ENCODE assay signal across 27 cellular contexts in genomic region chr21:46145840-46146691, GRCh38. TPM values are rescaled to one million over a fixed set of nuclear protein-coding genes. Genes with fewer than 3 reads are reported as not detected.
DNase-seq lines count a peak whose midpoint lies in the region; ATAC-seq, FAIRE-seq and TF ChIP-seq lines count a peak whose summit lies in the region.
"Had no signal": no experiment of that assay in that cellular context is flagged by ENCODE, and none has a peak within 500 bp of the region (broad histone marks: within the 10 kb centered on the region; RNA-seq: fewer than 3 reads in every experiment).

No MANE protein-coding gene starts in this region.

- H3K4me1 Mint-ChIP-seq in chondrocyte (ENCODE audit: low read depth) (peaks cover 10% of the 10 kb centered on the region), neural progenitor cell (peaks cover 21% of the 10 kb centered on the region), type B pancreatic cell (ENCODE audit: unreplicated experiment) (peaks cover 22% of the 10 kb centered on the region)

- intact Hi-C loops in left cardiac atrium (cut with DNase I) = loop anchor here in 1 of 2 donors (10.0 kb wide), 1 partner anchor 109 kb away; no protein-coding TSS in a partner anchor

- H3K27me3 Mint-ChIP-seq in chondrocyte (ENCODE audit: low read depth) (peaks cover 2% of the 10 kb centered on the region), neural progenitor cell (ENCODE audit: insufficient read depth, low read depth) (peaks cover 8% of the 10 kb centered on the region), type B pancreatic cell (peaks cover 18% of the 10 kb centered on the region)

- no peak for TF ChIP-seq CTCF in right atrium auricular region (IDR thresholded peaks at IDR 0.05)
- TF ChIP-seq CTCF in chondrocyte (IDR thresholded peaks at IDR 0.05) = no peak
- no peak for TF ChIP-seq CTCF in neural progenitor cell (IDR thresholded peaks at IDR 0.05)
- no peak for TF ChIP-seq CTCF in type B pancreatic cell (conservative IDR thresholded peaks at IDR 0.05)

- peak; percentile 22 for DNase-seq in left cardiac atrium
- DNase-seq in right atrium auricular region (ENCODE audit: low spot score) = no peak
- peak; percentile 89 for DNase-seq in chondrocyte (ENCODE audit: low spot score)
- DNase-seq in neural progenitor cell (ENCODE audit: low spot score) = no peak
- DNase-seq in type B pancreatic cell (ENCODE audit: extremely low spot score, unreplicated experiment) = no peak
- DNase-seq in NCI-H2196 treated with DMSO at 0.1 percent for 48 hours (lab: John Stamatoyannopoulos, UW; ENCODE audit: unreplicated experiment) = no peak
- DNase-seq in H54 (ENCODE audit: insufficient read length, low spot score) = no peak
- DNase-seq: activated CD4-positive, alpha-beta T cell treated with anti-CD3 and anti-CD28 coated beads, Interleukin-2, amount 50 U/mL, for 1 hour; activated CD8-positive, alpha-beta memory T cell treated with anti-CD3 and anti-CD28 coated beads, Interleukin-2, amount 50 U/mL, for 4 hours; activated effector memory CD4-positive, alpha-beta T cell treated with Interleukin-2 at 50 U/mL for 16 hours; brain microvascular endothelial cell; Calu3; colonic mucosa; esophagus squamous epithelium; GM23248; kidney glomerular epithelial cell; midbrain; NCI-H1105 treated with DMSO at 0.1 percent for 48 hours; NCI-H2081 treated with DMSO at 0.1 percent for 48 hours; stimulated activated CD4-positive, alpha-beta T cell treated with anti-CD3 and anti-CD28 coated beads, Interleukin-4, amount 100 ng/mL, for 24 hours had no signal

- H3K4me1 ChIP-seq in right atrium auricular region (peaks cover 0 to 6% of the 10 kb centered on the region in 2 donors), neural progenitor cell (peaks cover under 1% of the 10 kb centered on the region)
- H3K4me1 ChIP-seq: A549, colonic mucosa, Peyer's patch had no signal

- no peaks in the 10 kb centered on the region for H3K79me2 ChIP-seq in neural progenitor cell (ENCODE audit: low read depth)

- H3K9ac ChIP-seq in neural progenitor cell = no peak overlapping the region
- H3K9ac ChIP-seq: GM23248 had no signal

- H3K9me3 Mint-ChIP-seq in chondrocyte (ENCODE audit: low read depth) (no peaks in the 10 kb centered on the region), neural progenitor cell (peaks cover 2% of the 10 kb centered on the region), type B pancreatic cell (no peaks in the 10 kb centered on the region)
- H3K9me3 Mint-ChIP-seq: T-helper 1 cell treated with Interleukin-12 subunit alpha and Interleukin-12 subunit beta and Interleukin-4 antibody, amounts not matched to agents 30 μg/mL and 1 μg/mL, for 36 hours had no signal

- FAIRE-seq in H54 (lab: Jason Lieb, UNC) = no peak
- FAIRE-seq: A549 had no signal

- no peak overlapping the region for H3K27ac Mint-ChIP-seq in chondrocyte (ENCODE audit: unreplicated experiment)
- H3K27ac Mint-ChIP-seq in neural progenitor cell = peak overlapping the region; percentile 75
- H3K27ac Mint-ChIP-seq in type B pancreatic cell = peak overlapping the region; percentile 42
- H3K27ac Mint-ChIP-seq: endodermal cell; T-helper 1 cell treated with Interleukin-12 subunit alpha and Interleukin-12 subunit beta and Interleukin-4 antibody, amounts not matched to agents 30 μg/mL and 1 μg/mL, for 36 hours had no signal

- no peak overlapping the region for H3K4me3 ChIP-seq in right atrium auricular region
- H3K4me3 ChIP-seq in neural progenitor cell = no peak overlapping the region
- H3K4me3 ChIP-seq: A549, colonic mucosa, esophagus squamous epithelium, GM23248, Peyer's patch, upper lobe of left lung had no signal

- no peaks in the 10 kb centered on the region for H3K36me3 ChIP-seq in right atrium auricular region
- H3K36me3 ChIP-seq in neural progenitor cell = no peaks in the 10 kb centered on the region
- H3K36me3 ChIP-seq: brain microvascular endothelial cell, colonic mucosa, esophagus squamous epithelium, Peyer's patch, upper lobe of left lung had no signal

- H3K27me3 ChIP-seq in right atrium auricular region = no peaks in the 10 kb centered on the region
- H3K27me3 ChIP-seq in neural progenitor cell = peaks cover 24% of the 10 kb centered on the region
- H3K27me3 ChIP-seq: brain microvascular endothelial cell, colonic mucosa, Peyer's patch, upper lobe of left lung had no signal

- H3K27ac ChIP-seq in right atrium auricular region (no peak overlapping the region), neural progenitor cell (no peak overlapping the region)
- H3K27ac ChIP-seq: A549, brain microvascular endothelial cell, colonic mucosa, esophagus squamous epithelium, GM23248, Peyer's patch, upper lobe of left lung had no signal

- no peaks in the 10 kb centered on the region for H4K20me1 ChIP-seq in neural progenitor cell (ENCODE audit: low read depth)

- ATAC-seq in left cardiac atrium (no peak), HG02678 (IDR thresholded peaks at IDR 0.05; ENCODE audit: unreplicated experiment) (no peak)
- ATAC-seq: A549 had no signal

- H3K36me3 Mint-ChIP-seq in chondrocyte (ENCODE audit: low read depth) = peaks cover 2% of the 10 kb centered on the region
- H3K36me3 Mint-ChIP-seq in neural progenitor cell = no peaks in the 10 kb centered on the region
- H3K36me3 Mint-ChIP-seq in type B pancreatic cell = peaks cover 3% of the 10 kb centered on the region

- no peak for TF ChIP-seq POLR2A in H54 (IDR thresholded peaks at IDR 0.05; ENCODE audit: low read depth, low read length)

- H3K4me3 Mint-ChIP-seq in chondrocyte (ENCODE audit: unreplicated experiment) (no peak overlapping the region), neural progenitor cell (no peak overlapping the region), type B pancreatic cell (peak overlapping the region; percentile 10)
- H3K4me3 Mint-ChIP-seq: endodermal cell; T-helper 1 cell treated with Interleukin-12 subunit alpha and Interleukin-12 subunit beta and Interleukin-4 antibody, amounts not matched to agents 30 μg/mL and 1 μg/mL, for 36 hours had no signal

- H3K9me3 ChIP-seq in right atrium auricular region = no peaks in the 10 kb centered on the region
- H3K9me3 ChIP-seq in neural progenitor cell (ENCODE audit: low read depth) = no peaks in the 10 kb centered on the region
- H3K9me3 ChIP-seq: A549, colonic mucosa, esophagus squamous epithelium, Peyer's patch, upper lobe of left lung had no signal

- peaks cover 11% of the 10 kb centered on the region for H3F3A ChIP-seq in neural progenitor cell (ENCODE audit: low read depth)

- H2AFZ ChIP-seq in neural progenitor cell (replicated peaks) = no peak overlapping the region
- H2AFZ ChIP-seq: GM23248 had no signal

- H3K4me2 ChIP-seq in neural progenitor cell = no peak overlapping the region
- H3K4me2 ChIP-seq: A549 had no signal

RNA-seq across cellular contexts. Expression of gene FTCD, which starts 9.3 kb away (rescaled TPM):
- total RNA-seq in left cardiac atrium = 1 to 10 TPM in 1 of 2 donors, under 1 TPM in 1; 0.68 to 1.6 TPM
- total RNA-seq in right atrium auricular region = under 1 TPM in 1 of 2 donors, not detected in 1; 0.24 TPM
- 1.7 to 4.1 TPM (median 1.7 TPM) in 3 replicates for total RNA-seq in chondrocyte
- 0.96 TPM in 1 of 2 replicates, not detected in the other for total RNA-seq in neural progenitor cell (ENCODE audit: low replicate concordance)
- total RNA-seq in type B pancreatic cell (ENCODE audit: low replicate concordance) = 26.9 and 45.0 TPM in 2 replicates
- total RNA-seq: esophagus squamous epithelium, GM23248, pulmonary artery endothelial cell had no signal

RNA-seq across cellular contexts. Expression of gene SPATC1L, which starts 38.2 kb away (rescaled TPM):
- total RNA-seq in left cardiac atrium (10 to 100 TPM in 1 of 2 donors, 1 to 10 TPM in 1; 10.0 to 11.0 TPM), right atrium auricular region (10 to 100 TPM in 1 of 2 donors, 1 to 10 TPM in 1; 8.7 to 12.5 TPM), chondrocyte (14.0 to 18.5 TPM (median 14.1 TPM) in 3 replicates), neural progenitor cell (ENCODE audit: low replicate concordance) (5.1 and 20.2 TPM in 2 replicates), type B pancreatic cell (ENCODE audit: low replicate concordance) (18.5 and 24.7 TPM in 2 replicates)

RNA-seq across cellular contexts. Expression of gene COL6A2, which starts 48.2 kb away (rescaled TPM):
- total RNA-seq in left cardiac atrium (100 to 1,000 TPM; 330 to 350 TPM), right atrium auricular region (100 to 1,000 TPM; 249 to 252 TPM), chondrocyte (1,314 to 1,671 TPM (median 1,646 TPM) in 3 replicates), neural progenitor cell (ENCODE audit: low replicate concordance) (5.2 and 22.8 TPM in 2 replicates), type B pancreatic cell (ENCODE audit: low replicate concordance) (23.8 and 114 TPM in 2 replicates)

Comparison
In these comparisons a context has a peak if more than half of its experiments do, and no peak if none do; other contexts are left out.
1. DNase-seq: peak in left cardiac atrium (single experiment) and chondrocyte (single experiment); none in right atrium auricular region (single experiment), neural progenitor cell (single experiment), type B pancreatic cell (single experiment), NCI-H2196 treated with DMSO at 0.1 percent for 48 hours (single experiment) and H54 (single experiment).